Comparison of ENCODE assay signal across 8 cellular contexts in the genomic region with DNA sequence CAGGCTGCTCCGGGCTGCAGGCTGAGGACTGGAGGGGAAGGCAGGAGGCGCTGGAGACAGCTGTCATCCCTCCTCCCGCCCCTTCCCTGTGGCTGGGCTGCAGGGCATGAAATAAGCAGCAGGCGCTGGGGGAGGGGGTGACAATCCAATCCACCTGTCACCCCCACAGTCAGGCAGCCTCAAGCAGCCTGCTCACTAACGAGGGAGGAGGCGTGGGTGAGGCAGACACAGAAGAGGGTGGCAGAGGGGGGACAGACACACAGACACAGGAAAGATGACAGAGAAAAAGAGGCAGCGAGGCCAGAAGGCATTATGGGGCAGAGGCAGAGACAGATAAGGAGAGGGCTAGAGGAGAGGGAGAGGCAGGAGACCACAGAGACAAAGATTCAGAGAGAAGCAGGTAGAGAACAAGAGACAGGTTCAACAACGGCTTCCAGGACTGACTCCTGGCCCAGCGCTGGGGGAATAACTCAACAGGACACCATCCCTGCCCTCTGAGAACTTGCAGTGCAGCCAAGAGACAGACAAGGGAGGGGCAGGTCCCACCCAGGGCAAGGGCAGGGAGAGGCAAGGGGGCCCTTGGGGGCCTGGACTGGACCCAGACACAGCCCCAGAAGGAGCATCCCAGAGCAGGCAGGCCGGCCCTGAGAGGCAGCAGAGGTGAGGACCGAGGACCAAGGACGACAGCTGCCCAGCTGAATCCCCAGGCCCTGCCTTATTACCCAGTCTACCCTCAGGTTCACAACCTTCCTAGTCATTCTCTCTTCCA. TPM values are rescaled to one million over a fixed set of nuclear protein-coding genes. Genes with fewer than 3 reads are reported as not detected.
DNase-seq lines count a peak whose midpoint lies in the region; ATAC-seq, FAIRE-seq and TF ChIP-seq lines count a peak whose summit lies in the region.

No MANE protein-coding gene starts in this region.

- no peaks in the 10 kb centered on the region for H3K9me3 Mint-ChIP-seq in nephron
- peaks cover 2% of the 10 kb centered on the region for H3K9me3 Mint-ChIP-seq in Calu3 (ENCODE audit: low read depth, unreplicated experiment)

- H3K27ac ChIP-seq in urinary bladder (ENCODE audit: low read depth) = peak overlapping the region; percentile 65

- peak; percentile 16 for ATAC-seq in GM21825 (IDR thresholded peaks at IDR 0.05; ENCODE audit: unreplicated experiment)

- DNase-seq in D721Med (ENCODE audit: insufficient read length, low spot score) (peak; percentile 98), NCI-H187 (lab: John Stamatoyannopoulos, UW) (peak; percentile 77 to 84), Calu3 (no peak)
- DNase-seq in activated CD4-positive, alpha-beta T cell treated with anti-CD3 and anti-CD28 coated beads for 4 hours = peak; percentile 63 to 70

- H3K4me3 ChIP-seq in endocrine pancreas (ENCODE audit: control insufficient read depth, insufficient read depth, low read length) = no peak overlapping the region
- no peak overlapping the region for H3K4me3 ChIP-seq in urinary bladder (ENCODE audit: low read depth, low read length)

- no TSS peak for BruUV-seq in Calu3 (replicated peaks; lab: Mats Ljungman, UMichigan)

- FAIRE-seq in D721Med (lab: Jason Lieb, UNC) = no peak

- H3K27me3 ChIP-seq in endocrine pancreas (ENCODE audit: control insufficient read depth, insufficient read depth, low read length) = no peaks in the 10 kb centered on the region

- peak; percentile 40 for TF ChIP-seq CTCF in D721Med (IDR thresholded peaks at IDR 0.05; ENCODE audit: insufficient read depth, missing control alignments)
- TF ChIP-seq CTCF in nephron (IDR thresholded peaks at IDR 0.05; ENCODE audit: unreplicated experiment in 3 of 3) = no peak
- no peak for TF ChIP-seq CTCF in Calu3 (IDR thresholded peaks at IDR 0.05; ENCODE audit: unreplicated experiment)

- peak overlapping the region; percentile 80 to 93 (median 88) for H3K27ac Mint-ChIP-seq in nephron
- no peak overlapping the region for H3K27ac Mint-ChIP-seq in Calu3 (ENCODE audit: unreplicated experiment)

- no peaks in the 10 kb centered on the region for H3K27me3 Mint-ChIP-seq in nephron (ENCODE audit: low read depth)
- H3K27me3 Mint-ChIP-seq in Calu3 (ENCODE audit: unreplicated experiment) = no peaks in the 10 kb centered on the region

- H3K9ac ChIP-seq in endocrine pancreas (ENCODE audit: control insufficient read depth, insufficient read depth, low read length) = peak overlapping the region; percentile 47

- H3K9me3 ChIP-seq in endocrine pancreas (ENCODE audit: control insufficient read depth, low read length) = no peaks in the 10 kb centered on the region

- H3K4me3 Mint-ChIP-seq in nephron (peak overlapping the region; percentile 57 to 77 (median 72)), Calu3 (ENCODE audit: low read depth, unreplicated experiment) (no peak overlapping the region)

- H3K4me1 ChIP-seq in endocrine pancreas (ENCODE audit: control insufficient read depth, insufficient read depth, low read length) (no peaks in the 10 kb centered on the region), urinary bladder (ENCODE audit: insufficient read depth) (peaks cover 4% of the 10 kb centered on the region)

- H3K36me3 ChIP-seq in endocrine pancreas (ENCODE audit: control insufficient read depth, insufficient read depth, low read length) (no peaks in the 10 kb centered on the region), urinary bladder (ENCODE audit: insufficient read depth) (no peaks in the 10 kb centered on the region)

- intact Hi-C loops in Calu3 (cut with micrococcal nuclease; ENCODE audit: unreplicated experiment) = no loop called here

- H3K36me3 Mint-ChIP-seq in nephron (ENCODE audit: low read depth) (peaks cover 4% of the 10 kb centered on the region), Calu3 (ENCODE audit: insufficient read depth, unreplicated experiment) (peaks cover 15% of the 10 kb centered on the region)

- CTCF ChIA-PET in Calu3 (lab: Charles Lee) = interaction anchor here (0.5 to 1.5 kb wide), 4 partner anchors 12 to 179 kb away, joined by 3 to 5 read pairs (median 4); no protein-coding TSS in a partner anchor

- WGBS in urinary bladder = 16% methylated on average over 12 of the region's 12 CpGs

- H3K4me1 Mint-ChIP-seq in nephron (peaks cover 80% of the 10 kb centered on the region), Calu3 (ENCODE audit: low read depth, unreplicated experiment) (peaks cover 33% of the 10 kb centered on the region)

RNA-seq across cellular contexts. Expression of a gene that starts 11.2 kb away (rescaled TPM):
- total RNA-seq in urinary bladder = 10.0 TPM
- 55.5 TPM for polyA plus RNA-seq in urinary bladder
- total RNA-seq in Calu3 (2022) = 48.4 and 54.1 TPM in 2 replicates
